In genomic region chr17:79337053-79337452, GRCh38 we compare ENCODE assay signal across 29 cellular contexts.
"Had no signal": no experiment of that assay in that cellular context is flagged by ENCODE, and none has a peak within 500 bp of the region (broad histone marks: within the 10 kb centered on the region; RNA-seq: fewer than 3 reads in every experiment).

No MANE protein-coding gene starts in this region.

- DNase-seq: colonic mucosa; cortex of kidney; dermis blood vessel endothelial cell; dorsolateral prefrontal cortex; effector CD4-positive, alpha-beta T cell; effector CD8-positive, alpha-beta T cell; effector memory CD4-positive, alpha-beta T cell; effector memory CD8-positive, alpha-beta T cell; endodermal cell; erythroblast; esophagus squamous epithelium; foreskin fibroblast; foreskin keratinocyte; foreskin melanocyte; gastrocnemius medialis; glutamatergic neuron; head of caudate nucleus; heart right ventricle had no signal

- H3K4me3 Mint-ChIP-seq: dendritic cell treated with granulocyte-macrophage colony-stimulating factor and Interleukin-4, amounts not matched to agents 40 ng/mL and 50 ng/mL, for 4 days; effector memory CD8-positive, alpha-beta T cell; endodermal cell had no signal

- H3K27me3 ChIP-seq: colonic mucosa had no signal

- H3K4me1 ChIP-seq: colonic mucosa, esophagus muscularis mucosa, foreskin keratinocyte, gastrocnemius medialis, gastroesophageal sphincter, heart left ventricle, heart right ventricle had no signal

- H3K4me3 ChIP-seq: colonic mucosa, coronary artery, dorsolateral prefrontal cortex, esophagus muscularis mucosa, esophagus squamous epithelium, gastrocnemius medialis, gastroesophageal sphincter, heart left ventricle, heart right ventricle had no signal

- FAIRE-seq: colon, endometrium, endothelial cell of umbilical vein, frontal cortex had no signal

- H3K27ac ChIP-seq: colonic mucosa, coronary artery, dorsolateral prefrontal cortex, epithelial cell of prostate, esophagus muscularis mucosa, esophagus squamous epithelium, foreskin keratinocyte, gastrocnemius medialis, gastroesophageal sphincter, heart left ventricle, heart right ventricle had no signal

- H3K4me1 Mint-ChIP-seq: endodermal cell had no signal

- ATAC-seq: effector memory CD8-positive, alpha-beta T cell; esophagus mucosa; foreskin keratinocyte; gastrocnemius medialis; gastroesophageal sphincter; heart left ventricle; heart right ventricle had no signal

- H3K9me3 Mint-ChIP-seq: dendritic cell treated with granulocyte-macrophage colony-stimulating factor and Interleukin-4, amounts not matched to agents 40 ng/mL and 50 ng/mL, for 4 days; effector memory CD8-positive, alpha-beta T cell; endodermal cell had no signal

- H3K36me3 ChIP-seq: colonic mucosa, esophagus muscularis mucosa, esophagus squamous epithelium, gastrocnemius medialis, gastroesophageal sphincter, heart left ventricle, heart right ventricle had no signal

- H3K27ac Mint-ChIP-seq: dendritic cell treated with granulocyte-macrophage colony-stimulating factor and Interleukin-4, amounts not matched to agents 40 ng/mL and 50 ng/mL, for 4 days; effector memory CD8-positive, alpha-beta T cell; endodermal cell had no signal

- H3K9me3 ChIP-seq: colonic mucosa, esophagus muscularis mucosa, esophagus squamous epithelium, gastrocnemius medialis, gastroesophageal sphincter, heart left ventricle, heart right ventricle had no signal
